ENCODE assay signal across 8 cellular contexts in genomic region chr2:100820346-100821254, GRCh38. TPM values are rescaled to one million over a fixed set of nuclear protein-coding genes. Genes with fewer than 3 reads are reported as not detected.
DNase-seq lines count a peak whose midpoint lies in the region; ATAC-seq and TF ChIP-seq lines count a peak whose summit lies in the region.

No MANE protein-coding gene starts in this region.

- no peaks in the 10 kb centered on the region for H3K9me3 Mint-ChIP-seq in activated CD8-positive, alpha-beta T cell treated with anti-CD3 and anti-CD28 coated beads for 36 hours
- no peaks in the 10 kb centered on the region for H3K9me3 Mint-ChIP-seq in progenitor cell of endocrine pancreas (ENCODE audit: low read depth)

- H3K4me3 ChIP-seq in fibroblast of villous mesenchyme (ENCODE audit: low read depth, low read length), result peak overlapping the region; percentile 67

- intact Hi-C loops in activated CD8-positive, alpha-beta T cell treated with anti-CD3 and anti-CD28 coated beads for 36 hours (cut with micrococcal nuclease), result no loop called here

- no peak overlapping the region for H3K27ac Mint-ChIP-seq in activated CD8-positive, alpha-beta T cell treated with anti-CD3 and anti-CD28 coated beads for 36 hours
- H3K27ac Mint-ChIP-seq in progenitor cell of endocrine pancreas, result no peak overlapping the region

- peaks cover 12% of the 10 kb centered on the region for H3K4me1 Mint-ChIP-seq in activated CD8-positive, alpha-beta T cell treated with anti-CD3 and anti-CD28 coated beads for 36 hours (ENCODE audit: low read depth)
- peaks cover 3% of the 10 kb centered on the region for H3K4me1 Mint-ChIP-seq in progenitor cell of endocrine pancreas (ENCODE audit: low read depth)

- H3K4me3 Mint-ChIP-seq in activated CD8-positive, alpha-beta T cell treated with anti-CD3 and anti-CD28 coated beads for 36 hours, result peak overlapping the region; percentile 61
- peak overlapping the region; percentile 69 for H3K4me3 Mint-ChIP-seq in progenitor cell of endocrine pancreas (ENCODE audit: low read depth)

- H3K27me3 Mint-ChIP-seq in activated CD8-positive, alpha-beta T cell treated with anti-CD3 and anti-CD28 coated beads for 36 hours, result peaks cover 17% of the 10 kb centered on the region
- peaks cover 78% of the 10 kb centered on the region for H3K27me3 Mint-ChIP-seq in progenitor cell of endocrine pancreas

- no peak for TF ChIP-seq CTCF in activated CD8-positive, alpha-beta T cell treated with anti-CD3 and anti-CD28 coated beads for 36 hours (IDR thresholded peaks at IDR 0.05)
- TF ChIP-seq CTCF in fibroblast of villous mesenchyme (IDR thresholded peaks at IDR 0.05; ENCODE audit: insufficient read depth, low read depth, low read length) (no peak), progenitor cell of endocrine pancreas (IDR thresholded peaks at IDR 0.05; ENCODE audit: unreplicated experiment) (no peak)

- CTCF ChIA-PET in activated CD8-positive, alpha-beta T cell treated with anti-CD3 and anti-CD28 coated beads for 36 hours (lab: Charles Lee), result interaction anchor here (2.1 kb wide), 1 partner anchor 210 kb away, joined by 8 read pairs; no protein-coding TSS in a partner anchor

- H3K36me3 Mint-ChIP-seq in activated CD8-positive, alpha-beta T cell treated with anti-CD3 and anti-CD28 coated beads for 36 hours (ENCODE audit: low read depth), result no peaks in the 10 kb centered on the region
- H3K36me3 Mint-ChIP-seq in progenitor cell of endocrine pancreas (ENCODE audit: insufficient read depth), result no peaks in the 10 kb centered on the region

- ATAC-seq in activated CD8-positive, alpha-beta T cell treated with anti-CD3 and anti-CD28 coated beads for 36 hours, result peak; percentile 29
- ATAC-seq in HG02938 (IDR thresholded peaks at IDR 0.05; ENCODE audit: unreplicated experiment) (no peak), HG03520 (IDR thresholded peaks at IDR 0.05; ENCODE audit: unreplicated experiment) (no peak)

- in situ Hi-C loops in ACHN (cut with HindIII; ENCODE audit: low pct_ligation_motif_present, low pct_unique_long_range_greater_than_20kb, low sequenced_read_pairs), result no loop called here

- POLR2A ChIA-PET in activated CD8-positive, alpha-beta T cell treated with anti-CD3 and anti-CD28 coated beads for 36 hours (lab: Charles Lee), result interaction anchor here (0.7 to 1.2 kb wide), 4 partner anchors 12 to 190 kb away, joined by 3 to 4 read pairs (median 3); no protein-coding TSS in a partner anchor

- DNase-seq in ELF-1 (ENCODE audit: low read depth, low spot score), result peak; percentile 17
- peak; percentile 42 for DNase-seq in activated CD8-positive, alpha-beta T cell treated with anti-CD3 and anti-CD28 coated beads for 36 hours
- no peak for DNase-seq in fibroblast of villous mesenchyme (ENCODE audit: low read depth)
- peak; percentile 14 for DNase-seq in progenitor cell of endocrine pancreas (ENCODE audit: low spot score, unreplicated experiment)
- no peak for DNase-seq in NCI-H2107 (lab: John Stamatoyannopoulos, UW)
- no peak for DNase-seq in ACHN

RNA-seq across cellular contexts. Expression of gene NPAS2, which starts 0.7 kb away (rescaled TPM):
- 10 to 100 TPM; 14.4 to 15.2 TPM for total RNA-seq in activated CD8-positive, alpha-beta T cell treated with anti-CD3 and anti-CD28 coated beads for 36 hours
- total RNA-seq in fibroblast of villous mesenchyme (13.9 and 17.3 TPM in 2 replicates), progenitor cell of endocrine pancreas (0.84 and 1.00 TPM in 2 replicates)

Comparison
In these comparisons a context has a peak if more than half of its experiments do, and no peak if none do; other contexts are left out.
1. DNase-seq: peak in ELF-1 (single experiment), activated CD8-positive, alpha-beta T cell treated with anti-CD3 and anti-CD28 coated beads for 36 hours (single experiment) and progenitor cell of endocrine pancreas (single experiment); none in fibroblast of villous mesenchyme (single experiment), NCI-H2107 (single experiment) and ACHN (single experiment).